In genomic region chr16:66714062-66714461, GRCh38 we compare ENCODE assay signal across 17 cellular contexts. TPM values are rescaled to one million over a fixed set of nuclear protein-coding genes. Genes with fewer than 3 reads are reported as not detected.
DNase-seq lines count a peak whose midpoint lies in the region; FAIRE-seq and TF ChIP-seq lines count a peak whose summit lies in the region.
"Had no signal": no experiment of that assay in that cellular context is flagged by ENCODE, and none has a peak within 500 bp of the region (broad histone marks: within the 10 kb centered on the region; RNA-seq: fewer than 3 reads in every experiment).

No MANE protein-coding gene starts in this region.

- no peaks in the 10 kb centered on the region for H3K9me3 Mint-ChIP-seq in Caco-2 (ENCODE audit: unreplicated experiment)
- H3K9me3 Mint-ChIP-seq: CD4-positive, alpha-beta T cell had no signal

- TF ChIP-seq POLR2A in transverse colon (IDR thresholded peaks at IDR 0.05), result no peak

- WGBS in transverse colon (ENCODE audit: low coverage in 1 of 2), 2 donors, result 76% methylated on average over 6 of the region's 6 CpGs; no CpG with 5 or more reads in 1 of the 2 donors

- FAIRE-seq in keratinocyte (lab: Jason Lieb, UNC), result no peak
- FAIRE-seq: G401.6, GM12891, H1, K562 had no signal

- H3K9me1 ChIP-seq in keratinocyte (ENCODE audit: control insufficient read depth, extremely low read depth, insufficient read depth, low read length), result peaks cover 3% of the 10 kb centered on the region

- no peak for DNase-seq in Caco-2
- DNase-seq in SJCRH30, result no peak
- no peak for DNase-seq in keratinocyte (ENCODE audit: low read depth, low spot score)
- no peak for DNase-seq in transverse colon
- DNase-seq in medulla oblongata (ENCODE audit: extremely low spot score), result no peak
- DNase-seq in RPMI8226, result no peak
- no peak for DNase-seq in hepatic stellate cell (ENCODE audit: low spot score)
- DNase-seq: ACHN; C1 segment of cervical spinal cord; CD4-positive, alpha-beta T cell; DMS153 had no signal

- dilution Hi-C loops in keratinocyte (cut with MboI; ENCODE audit: extremely low pct_ligation_motif_present, low sequenced_read_pairs), result no loop called here

- peak overlapping the region; percentile 10 for H3K4me3 Mint-ChIP-seq in Caco-2 (ENCODE audit: unreplicated experiment)
- H3K4me3 Mint-ChIP-seq: CD4-positive, alpha-beta T cell had no signal

- no peaks in the 10 kb centered on the region for H4K20me1 ChIP-seq in keratinocyte (ENCODE audit: control insufficient read depth, extremely low read depth, insufficient read depth, low read length)

- POLR2A ChIA-PET in Caco-2 (lab: Charles Lee), result interaction anchor here (0.6 kb wide), 1 partner anchor 23 kb away, joined by 6 read pairs; no protein-coding TSS in a partner anchor

- no peaks in the 10 kb centered on the region for H3K27me3 Mint-ChIP-seq in Caco-2 (ENCODE audit: insufficient read depth, unreplicated experiment)

- no peak overlapping the region for H2AFZ ChIP-seq in keratinocyte (ENCODE audit: control insufficient read depth, low read length)

- in situ Hi-C loops in transverse colon (cut with MboI; ENCODE audit: low pct_ligation_motif_present in 1 of 4, low pct_unique_long_range_greater_than_20kb in 1 of 4, low sequenced_read_pairs in 3 of 4), result no loop called here

- peaks cover 23% of the 10 kb centered on the region for H3K4me1 ChIP-seq in Caco-2
- H3K4me1 ChIP-seq in SJCRH30, result peaks cover 13% of the 10 kb centered on the region
- peaks cover 38% of the 10 kb centered on the region for H3K4me1 ChIP-seq in keratinocyte (ENCODE audit: control insufficient read depth, extremely low read depth, insufficient read depth, low read length)
- H3K4me1 ChIP-seq in transverse colon, result peaks cover 3 to 19% (median 7%) of the 10 kb centered on the region in 4 donors
- H3K4me1 ChIP-seq: HAP-1 had no signal

- H3K27me3 ChIP-seq in Caco-2 (replicated peaks; ENCODE audit: control insufficient read depth, insufficient read depth, low read length), result no peaks in the 10 kb centered on the region
- H3K27me3 ChIP-seq in SJCRH30, result no peaks in the 10 kb centered on the region
- no peaks in the 10 kb centered on the region for H3K27me3 ChIP-seq in keratinocyte (ENCODE audit: control insufficient read depth, extremely low read depth, insufficient read depth, low read length)
- no peaks in the 10 kb centered on the region for H3K27me3 ChIP-seq in transverse colon

- no peaks in the 10 kb centered on the region for H3K79me2 ChIP-seq in keratinocyte (ENCODE audit: control insufficient read depth, insufficient read depth, low read length)

- TF ChIP-seq EP300 in transverse colon (IDR thresholded peaks at IDR 0.05; ENCODE audit: low read depth), result no peak

- H3K4me3 ChIP-seq in Caco-2 (ENCODE audit: low read depth, low read length), result no peak overlapping the region
- H3K4me3 ChIP-seq in SJCRH30, result no peak overlapping the region
- H3K4me3 ChIP-seq in keratinocyte (ENCODE audit: control insufficient read depth in 2 of 3, extremely low read depth in 1 of 3, insufficient read depth in 2 of 3, low read depth in 1 of 3, low read length in 3 of 3), result no peak overlapping the region
- no peak overlapping the region for H3K4me3 ChIP-seq in transverse colon
- H3K4me3 ChIP-seq: HAP-1, K562 had no signal

- CTCF ChIA-PET in Caco-2 (lab: Charles Lee), result interaction anchor here (0.6 to 1.3 kb wide), 6 partner anchors 17 to 161 kb away, joined by 3 to 6 read pairs (median 4); no protein-coding TSS in a partner anchor

- peak overlapping the region; percentile 68 for H3K27ac Mint-ChIP-seq in Caco-2 (ENCODE audit: unreplicated experiment)
- H3K27ac Mint-ChIP-seq: CD4-positive, alpha-beta T cell had no signal

- BruUV-seq in Caco-2 (replicated peaks; lab: Mats Ljungman, UMichigan), result no TSS peak

- H3K36me3 Mint-ChIP-seq in Caco-2 (ENCODE audit: insufficient read depth, unreplicated experiment), result peaks cover 62% of the 10 kb centered on the region

- H3K9me3 ChIP-seq in Caco-2 (no peaks in the 10 kb centered on the region; the same call in 1 of the 2 replicates), SJCRH30 (replicated peaks) (no peaks in the 10 kb centered on the region), keratinocyte (ENCODE audit: control insufficient read depth, low read depth, low read length) (peaks cover 2% of the 10 kb centered on the region), transverse colon (no peaks in the 10 kb centered on the region)
- H3K9me3 ChIP-seq: HAP-1 had no signal

- peak overlapping the region; percentile 8 for H3K9ac ChIP-seq in keratinocyte (ENCODE audit: control insufficient read depth, extremely low read depth, insufficient read depth, low read length)

- TF ChIP-seq CTCF in Caco-2 (IDR thresholded peaks at IDR 0.05; ENCODE audit: insufficient read depth in 1 of 2, low read depth in 1 of 2, low read length in 1 of 2, severe bottlenecking in 1 of 2, unreplicated experiment in 1 of 2) (no peak), keratinocyte (optimal IDR thresholded peaks at IDR 0.05 in 1 of 3, IDR thresholded peaks at IDR 0.05 in 1 of 3, conservative IDR thresholded peaks at IDR 0.05 in 1 of 3; ENCODE audit: extremely low read depth in 1 of 3, insufficient read depth in 2 of 3, low read length in 3 of 3) (no peak), transverse colon (IDR thresholded peaks at IDR 0.05) (no peak)

- peaks cover 10% of the 10 kb centered on the region for H3K4me1 Mint-ChIP-seq in Caco-2 (ENCODE audit: low read depth, unreplicated experiment)

- H3K27ac ChIP-seq in SJCRH30, result peak overlapping the region; percentile 48
- H3K27ac ChIP-seq in keratinocyte (ENCODE audit: control insufficient read depth, insufficient read depth, low read length), result peak overlapping the region; percentile 58
- peak overlapping the region; percentile 59 to 72 (median 68) for H3K27ac ChIP-seq in transverse colon
- H3K27ac ChIP-seq: HL-60 had no signal

- 0 out of 2 replicates have a peak, but pooled peaks cover 1% of the 10 kb centered on the region for H3K36me3 ChIP-seq in Caco-2 (ENCODE audit: control insufficient read depth, insufficient read depth, low read length)
- H3K36me3 ChIP-seq in SJCRH30, result peaks cover 7% of the 10 kb centered on the region
- H3K36me3 ChIP-seq in keratinocyte (ENCODE audit: control insufficient read depth in 2 of 2, extremely low read depth in 1 of 2, insufficient read depth in 2 of 2, low read length in 2 of 2), result no peaks in the 10 kb centered on the region
- no peaks in the 10 kb centered on the region for H3K36me3 ChIP-seq in transverse colon

- intact Hi-C loops in Caco-2 (cut with micrococcal nuclease; ENCODE audit: unreplicated experiment) (no loop called here), transverse colon (cut with DNase I; ENCODE audit: low total_unique reads) (no loop called here)

- H3K4me2 ChIP-seq in keratinocyte (ENCODE audit: control insufficient read depth, extremely low read depth, insufficient read depth, low read depth, low read length), result no peak overlapping the region

RNA-seq across cellular contexts. Expression of gene CMTM4, which starts 17.5 kb away (rescaled TPM):
- 106 and 108 TPM in 2 replicates for total RNA-seq in Caco-2 (2022)
- 27.3 and 29.4 TPM in 2 replicates for total RNA-seq in SJCRH30 (2014; rRNA removed; shearing (Covaris generic))
- polyA plus RNA-seq in keratinocyte, result 18.0 to 25.1 TPM (median 23.1 TPM) in 3 replicates
- polyA plus RNA-seq in keratinocyte (2011; ENCODE audit: low read depth), result 4.4 TPM
- 18.2 and 22.7 TPM in 2 replicates for polyA plus RNA-seq in keratinocyte (2011; cell fraction: cytosol; rRNA removed)
- 43.4 and 45.6 TPM in 2 replicates for polyA plus RNA-seq in keratinocyte (2011; cell fraction: nucleus; rRNA removed)
- polyA plus RNA-seq in keratinocyte (2012; ENCODE audit: low replicate concordance), result 14.5 and 15.8 TPM in 2 replicates
- 30.8 to 60.5 TPM (median 46.1 TPM) in 3 replicates for polyA minus RNA-seq in keratinocyte
- polyA minus RNA-seq in keratinocyte (2011; cell fraction: cytosol; rRNA and poly(A)+ RNA removed), result 37.2 TPM
- 41.9 and 58.3 TPM in 2 replicates for polyA minus RNA-seq in keratinocyte (2011; cell fraction: nucleus; rRNA and poly(A)+ RNA removed)
- total RNA-seq in transverse colon, result 100 to 1,000 TPM in 3 of 4 donors, 10 to 100 TPM in 1; 77.0 to 167 (median 163) TPM

RNA-seq across cellular contexts. Expression of gene DYNC1LI2, which starts 37.3 kb away (rescaled TPM):
- total RNA-seq in Caco-2 (2022) (180 and 182 TPM in 2 replicates), transverse colon (100 to 1,000 TPM; 199 to 393 (median 284) TPM)
- total RNA-seq in SJCRH30 (2014; rRNA removed; shearing (Covaris generic)), result 131 and 158 TPM in 2 replicates
- polyA plus RNA-seq in keratinocyte, result 53.0 to 66.0 TPM (median 55.5 TPM) in 3 replicates
- 71.3 TPM for polyA plus RNA-seq in keratinocyte (2011; ENCODE audit: low read depth)
- 35.4 and 41.7 TPM in 2 replicates for polyA plus RNA-seq in keratinocyte (2011; cell fraction: cytosol; rRNA removed)
- 174 and 181 TPM in 2 replicates for polyA plus RNA-seq in keratinocyte (2011; cell fraction: nucleus; rRNA removed)
- 42.9 and 54.0 TPM in 2 replicates for polyA plus RNA-seq in keratinocyte (2012; ENCODE audit: low replicate concordance)
- 48.4 to 57.2 TPM (median 49.2 TPM) in 3 replicates for polyA minus RNA-seq in keratinocyte
- 29.9 TPM for polyA minus RNA-seq in keratinocyte (2011; cell fraction: cytosol; rRNA and poly(A)+ RNA removed)
- 41.9 and 92.7 TPM in 2 replicates for polyA minus RNA-seq in keratinocyte (2011; cell fraction: nucleus; rRNA and poly(A)+ RNA removed)
